ENCODE assay signal across 28 cellular contexts in genomic region chrX:70208479-70208878, GRCh38. TPM values are rescaled to one million over a fixed set of nuclear protein-coding genes. Genes with fewer than 3 reads are reported as not detected.
"Had no signal": no experiment of that assay in that cellular context is flagged by ENCODE, and none has a peak within 500 bp of the region (broad histone marks: within the 10 kb centered on the region; RNA-seq: fewer than 3 reads in every experiment).

No MANE protein-coding gene starts in this region.

- H3K27me3 ChIP-seq: colonic mucosa, gastrocnemius medialis, left lung, right lobe of liver, vagina had no signal

- H3K27ac Mint-ChIP-seq: activated CD4-positive, alpha-beta T cell treated with anti-CD3 and anti-CD28 coated beads, Interleukin-2, amount 10 ng/mL, durations not matched to agents 24 days and 14 days; activated CD8-positive, alpha-beta T cell treated with anti-CD3 and anti-CD28 coated beads for 36 hours; brain; endodermal cell; T-cell had no signal

- H3K4me1 Mint-ChIP-seq: activated CD4-positive, alpha-beta T cell treated with anti-CD3 and anti-CD28 coated beads, Interleukin-2, amount 10 ng/mL, durations not matched to agents 24 days and 14 days; brain; endodermal cell; stimulated activated naive CD8-positive, alpha-beta T cell treated with anti-CD3 and anti-CD28 coated beads, Interleukin-15, amount 100 ng/mL, for 72 hours; T-cell had no signal

- ATAC-seq: activated CD8-positive, alpha-beta T cell treated with anti-CD3 and anti-CD28 coated beads for 36 hours; gastrocnemius medialis; heart left ventricle; left lung; stimulated activated naive CD8-positive, alpha-beta T cell treated with anti-CD3 and anti-CD28 coated beads, Interleukin-15, amount 100 ng/mL, for 72 hours; T-cell had no signal

- H3K4me3 ChIP-seq: colonic mucosa, gastrocnemius medialis, heart left ventricle, left lung, right lobe of liver, smooth muscle cell, vagina had no signal

- DNase-seq: activated CD4-positive, alpha-beta T cell treated with anti-CD3 and anti-CD28 coated beads, Interleukin-2, amount 10 ng/mL, durations not matched to agents 24 days and 14 days; activated CD4-positive, CD25-positive, alpha-beta regulatory T cell; activated CD8-positive, alpha-beta T cell treated with anti-CD3 and anti-CD28 coated beads for 36 hours; activated effector memory CD4-positive, alpha-beta T cell treated with Interleukin-2 at 50 U/mL for 16 hours; activated naive CD4-positive, alpha-beta T cell treated with anti-CD3 and anti-CD28 coated beads, Interleukin-2, amount 50 U/mL, for 16 hours; activated T-cell treated with anti-CD3 and anti-CD28 coated beads, Interleukin-2, amount 50 U/mL, for 1 hour; central memory CD4-positive, alpha-beta T cell; colonic mucosa; endodermal cell; gastrocnemius medialis; heart left ventricle; left lung; mammary epithelial cell; midbrain; right lobe of liver; stimulated activated CD4-positive, alpha-beta T cell treated with anti-CD3 and anti-CD28 coated beads, Interleukin-4, amount 100 ng/mL, for 1 hour; stimulated activated naive CD8-positive, alpha-beta T cell treated with anti-CD3 and anti-CD28 coated beads, Interleukin-15, amount 100 ng/mL, for 72 hours; T-cell; T-helper 9 cell; trophoblast cell had no signal

- H3K4me3 Mint-ChIP-seq: activated CD4-positive, alpha-beta T cell treated with anti-CD3 and anti-CD28 coated beads, Interleukin-2, amount 10 ng/mL, durations not matched to agents 24 days and 14 days; activated CD8-positive, alpha-beta T cell treated with anti-CD3 and anti-CD28 coated beads for 36 hours; brain; endodermal cell; stimulated activated naive CD8-positive, alpha-beta T cell treated with anti-CD3 and anti-CD28 coated beads, Interleukin-15, amount 100 ng/mL, for 72 hours; T-cell had no signal

- H3K36me3 Mint-ChIP-seq: brain, T-cell had no signal

- H3K36me3 ChIP-seq: colonic mucosa, gastrocnemius medialis, heart left ventricle, left lung, right lobe of liver, vagina had no signal

- H3K27me3 Mint-ChIP-seq: activated CD4-positive, alpha-beta T cell treated with anti-CD3 and anti-CD28 coated beads, Interleukin-2, amount 10 ng/mL, durations not matched to agents 24 days and 14 days; stimulated activated naive CD8-positive, alpha-beta T cell treated with anti-CD3 and anti-CD28 coated beads, Interleukin-15, amount 100 ng/mL, for 72 hours had no signal

- H3K4me1 ChIP-seq: colonic mucosa, gastrocnemius medialis, heart left ventricle, left lung, right lobe of liver, vagina had no signal

- H3K9me3 Mint-ChIP-seq: activated CD8-positive, alpha-beta T cell treated with anti-CD3 and anti-CD28 coated beads for 36 hours; T-cell had no signal

- H3K9me3 ChIP-seq: colonic mucosa, gastrocnemius medialis, heart left ventricle, left lung, right lobe of liver, vagina had no signal

- H3K4me2 ChIP-seq: smooth muscle cell had no signal

- H3K27ac ChIP-seq: colonic mucosa, epithelial cell of prostate, gastrocnemius medialis, heart left ventricle, left lung, right lobe of liver, vagina had no signal

RNA-seq across cellular contexts. Expression of gene AWAT1, which starts 26.0 kb away (rescaled TPM):
- total RNA-seq: activated CD4-positive, alpha-beta T cell treated with anti-CD3 and anti-CD28 coated beads, Interleukin-2, amount 10 ng/mL, durations not matched to agents 24 days and 14 days; activated CD8-positive, alpha-beta T cell treated with anti-CD3 and anti-CD28 coated beads for 36 hours; colonic mucosa; endodermal cell; gastrocnemius medialis; heart left ventricle; kidney epithelial cell; left lung; mammary epithelial cell; osteocyte; pulmonary artery endothelial cell; right lobe of liver; smooth muscle cell; T-cell; temporal lobe; vagina had no signal

RNA-seq across cellular contexts. Expression of gene DGAT2L6, which starts 31.2 kb away (rescaled TPM):
- total RNA-seq: activated CD4-positive, alpha-beta T cell treated with anti-CD3 and anti-CD28 coated beads, Interleukin-2, amount 10 ng/mL, durations not matched to agents 24 days and 14 days; activated CD8-positive, alpha-beta T cell treated with anti-CD3 and anti-CD28 coated beads for 36 hours; colonic mucosa; endodermal cell; gastrocnemius medialis; heart left ventricle; kidney epithelial cell; left lung; mammary epithelial cell; osteocyte; pulmonary artery endothelial cell; right lobe of liver; smooth muscle cell; T-cell; temporal lobe; vagina had no signal

RNA-seq across cellular contexts. Expression of gene P2RY4, which starts 51.5 kb away (rescaled TPM):
- total RNA-seq: gastrocnemius medialis, kidney epithelial cell, pulmonary artery endothelial cell, temporal lobe, vagina had no signal

RNA-seq across cellular contexts. Expression of gene ARR3, which starts 59.7 kb away (rescaled TPM):
- total RNA-seq: activated CD4-positive, alpha-beta T cell treated with anti-CD3 and anti-CD28 coated beads, Interleukin-2, amount 10 ng/mL, durations not matched to agents 24 days and 14 days; activated CD8-positive, alpha-beta T cell treated with anti-CD3 and anti-CD28 coated beads for 36 hours; colonic mucosa; endodermal cell; gastrocnemius medialis; heart left ventricle; kidney epithelial cell; left lung; mammary epithelial cell; osteocyte; pulmonary artery endothelial cell; right lobe of liver; smooth muscle cell; T-cell; temporal lobe; vagina had no signal
